Comparison of ENCODE assay signal across 27 cellular contexts in the genomic region with DNA sequence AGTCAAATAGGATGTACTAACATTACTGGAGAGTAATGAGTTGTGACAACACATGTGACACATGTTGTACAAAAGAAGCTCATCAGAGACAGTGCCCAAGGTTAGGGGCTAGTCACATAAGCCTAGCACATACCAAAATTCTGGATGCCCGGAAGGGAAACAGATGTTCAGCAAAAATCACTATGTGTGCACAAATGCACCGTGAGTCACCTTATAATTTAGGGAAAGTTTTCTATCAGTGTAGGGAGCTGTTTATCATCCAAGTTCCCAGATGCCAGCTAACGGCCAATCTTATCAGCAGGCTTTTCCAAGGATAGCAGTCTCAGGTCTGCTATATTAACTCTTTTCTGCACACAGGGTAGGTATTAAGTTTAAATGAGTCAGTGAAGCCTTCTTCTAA.
"Had no signal": no experiment of that assay in that cellular context is flagged by ENCODE, and none has a peak within 500 bp of the region (broad histone marks: within the 10 kb centered on the region; RNA-seq: fewer than 3 reads in every experiment).

No MANE protein-coding gene starts in this region.

- H3K4me1 ChIP-seq: ascending aorta, body of pancreas, Peyer's patch, SJSA1 had no signal

- H3K27ac ChIP-seq: ascending aorta, body of pancreas, Peyer's patch, SJSA1, VCaP had no signal

- H3K4me3 ChIP-seq: ascending aorta, body of pancreas, Peyer's patch, SJSA1 had no signal

- ATAC-seq: activated CD8-positive, alpha-beta T cell treated with anti-CD3 and anti-CD28 coated beads for 36 hours; activated T-cell treated with anti-CD3 and anti-CD28 coated beads, Interleukin-2, amount 50 U/mL, for 72 hours; body of pancreas; T-cell had no signal

- DNase-seq: activated CD4-positive, CD25-positive, alpha-beta regulatory T cell; activated CD8-positive, alpha-beta memory T cell treated with anti-CD3 and anti-CD28 coated beads, Interleukin-2, amount 50 U/mL, for 4 hours; activated CD8-positive, alpha-beta T cell treated with anti-CD3 and anti-CD28 coated beads for 36 hours; activated gamma-delta T cell treated with Interleukin-2 at 50 U/mL for 16 hours; activated naive CD4-positive, alpha-beta T cell treated with anti-CD3 and anti-CD28 coated beads, Interleukin-2, amount 50 U/mL, for 16 hours; activated naive CD8-positive, alpha-beta T cell treated with anti-CD3 and anti-CD28 coated beads, Interleukin-2, amount 10 ng/mL, durations not matched to agents 7 days and 5 days; activated T-cell treated with anti-CD3 and anti-CD28 coated beads, Interleukin-2, amount 50 U/mL, for 72 hours; amniotic stem cell; body of pancreas; KG1; NCI-H1092; NCI-H1417; NCI-H1930; NCI-H2171; NCI-H226; NCI-H526; NCI-H774; NK-92 treated with Interleukin-12 subunit alpha and Interleukin-12 subunit beta, amount 100 ng/mL, for 24 hours; OCI-M1; Peyer's patch; SHP77; T-cell; T-helper 2 cell; T1000 had no signal

- H3K27me3 ChIP-seq: ascending aorta, body of pancreas, Peyer's patch, SJSA1 had no signal
